ENCODE assay signal across 9 cellular contexts in the genomic region with DNA sequence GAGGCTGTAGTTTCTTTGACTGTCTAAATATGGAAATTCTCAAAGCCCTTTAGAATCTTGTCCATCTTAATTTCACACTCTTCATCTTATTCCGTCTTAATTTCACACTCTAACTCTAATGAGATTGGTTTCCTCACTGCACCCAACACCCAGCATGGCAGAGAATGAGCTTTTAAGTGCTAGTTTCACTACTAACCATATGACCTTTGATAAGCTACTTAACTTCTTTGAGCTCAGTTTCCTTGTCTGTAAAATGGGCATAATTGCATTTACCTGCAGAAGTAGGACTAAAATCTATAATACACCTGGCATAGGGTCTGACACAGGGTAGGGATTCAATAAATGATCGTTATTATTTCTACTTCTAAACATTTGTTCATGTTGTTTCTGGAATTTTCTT.
"Had no signal": no experiment of that assay in that cellular context is flagged by ENCODE, and none has a peak within 500 bp of the region (broad histone marks: within the 10 kb centered on the region; RNA-seq: fewer than 3 reads in every experiment).

No MANE protein-coding gene starts in this region.

- DNase-seq: H9, HCEC 1CT, IMR-90, KBM-7 had no signal

- ATAC-seq: GM23338 had no signal

- H3K4me1 Mint-ChIP-seq: GM23338, H9 had no signal

- FAIRE-seq: H1, H54 had no signal

- H3K9ac ChIP-seq: KMS-11 had no signal

- H3K9me3 Mint-ChIP-seq: GM23338, H9 had no signal

- H3K27ac ChIP-seq: HL-60, KMS-11 had no signal

- H3K4me3 ChIP-seq: GM23338 had no signal

- H3K4me2 ChIP-seq: GM23338, KMS-11 had no signal

- H2AFZ ChIP-seq: GM23338 had no signal

- H3K27ac Mint-ChIP-seq: GM23338, H9 had no signal

- H3K4me3 Mint-ChIP-seq: GM23338, H9 had no signal
